8 cellular contexts compared by ENCODE assay signal in the genomic region with DNA sequence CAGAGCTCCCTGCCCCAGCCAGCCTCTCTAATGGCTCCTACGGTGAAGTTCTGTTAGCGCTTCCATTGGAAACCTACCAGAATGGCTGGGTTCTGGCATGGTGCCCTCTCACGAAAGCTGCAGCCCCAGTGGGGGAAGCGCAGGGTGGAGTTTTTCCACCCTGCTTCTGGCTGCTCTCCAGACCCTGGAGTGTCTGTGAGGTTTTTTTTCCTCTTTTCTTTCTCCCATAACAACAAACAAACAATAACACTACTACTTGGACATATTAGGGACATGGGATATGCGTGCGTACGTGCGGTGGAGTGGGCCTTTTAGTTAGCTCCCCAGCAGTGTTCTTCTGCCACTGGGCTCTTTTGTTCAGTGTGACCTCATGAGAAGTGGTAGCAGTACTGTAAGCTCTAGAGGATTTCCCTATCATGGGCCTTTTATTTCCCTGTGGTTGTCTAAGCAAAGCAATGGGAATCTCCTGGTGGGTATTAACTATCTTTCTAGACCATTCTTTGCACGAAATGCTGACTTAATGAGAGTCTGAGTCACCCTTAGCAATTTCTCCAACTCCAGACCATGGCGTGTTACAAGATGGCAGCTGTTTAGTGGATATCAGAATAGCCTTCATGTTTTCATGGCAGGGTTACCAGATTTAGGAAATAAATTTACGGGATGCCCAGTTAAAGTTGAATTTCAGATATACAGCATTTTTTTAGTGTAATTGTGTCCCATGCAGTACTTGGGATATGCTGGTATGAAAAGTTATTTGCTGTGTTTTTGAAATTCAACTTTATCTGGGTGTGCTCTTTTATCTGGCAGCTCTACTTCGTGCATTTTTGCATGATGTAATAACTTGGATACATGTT.
DNase-seq lines count a peak whose midpoint lies in the region; ATAC-seq and TF ChIP-seq lines count a peak whose summit lies in the region.

No MANE protein-coding gene starts in this region.

- 93 to 97% methylated on average over 5 to 9 of the region's 12 CpGs for WGBS in mesodermal cell (ENCODE audit: insufficient coverage in 2 of 2), 2 experiments

- no peaks in the 10 kb centered on the region for H3K36me3 ChIP-seq in colonic mucosa
- H3K36me3 ChIP-seq in mesodermal cell (ENCODE audit: control insufficient read depth, insufficient read depth, low read length), result peaks cover 37% of the 10 kb centered on the region

- H3K9me3 ChIP-seq in colonic mucosa (no peaks in the 10 kb centered on the region), mesodermal cell (ENCODE audit: control insufficient read depth, low read length) (no peaks in the 10 kb centered on the region)

- H3K27me3 ChIP-seq in colonic mucosa, result no peaks in the 10 kb centered on the region

- intact Hi-C loops in colonic mucosa (cut with DNase I), result no loop called here

- H3K4me1 ChIP-seq in colonic mucosa (peaks cover 4% of the 10 kb centered on the region), mesodermal cell (ENCODE audit: control insufficient read depth, insufficient read depth, low read length, poor library complexity, severe bottlenecking) (peaks cover 19% of the 10 kb centered on the region)

- no peak for ATAC-seq in GM19395 (IDR thresholded peaks at IDR 0.05; ENCODE audit: unreplicated experiment)

- H3K27ac ChIP-seq in colonic mucosa, result peak overlapping the region; percentile 16
- peak overlapping the region; percentile 19 for H3K27ac ChIP-seq in mesodermal cell (ENCODE audit: low read depth, low read length, severe bottlenecking)

- TF ChIP-seq CTCF in colonic mucosa (IDR thresholded peaks at IDR 0.05), result no peak

- peak overlapping the region in 1 of 2 donors; percentile 34 for H3K9ac ChIP-seq in colonic mucosa (ENCODE audit: low read depth in 2 of 2, low read length in 2 of 2)

- H3K4me3 ChIP-seq in colonic mucosa (no peak overlapping the region), mesodermal cell (ENCODE audit: extremely low read depth, insufficient read depth, low read length, poor library complexity, severe bottlenecking) (no peak overlapping the region)

- peak; percentile 86 for DNase-seq in AG08395 (ENCODE audit: low spot score)
- DNase-seq in NCI-H2171 (lab: John Stamatoyannopoulos, UW), result peak; percentile 56
- peak; percentile 73 for DNase-seq in colonic mucosa
- DNase-seq in SW 1271 (lab: John Stamatoyannopoulos, UW), result no peak
- no peak for DNase-seq in activated CD4-positive, alpha-beta T cell treated with anti-CD3 and anti-CD28 coated beads, Interleukin-2, amount 50 U/mL, for 48 hours
- DNase-seq in epidermal melanocyte (ENCODE audit: insufficient read length, low spot score), result no peak

Comparison
In these comparisons a context has a peak if more than half of its experiments do, and no peak if none do; other contexts are left out.
1. DNase-seq: peak in AG08395 (single experiment), NCI-H2171 (single experiment) and colonic mucosa (single experiment); none in SW 1271 (0 of 2), activated CD4-positive, alpha-beta T cell treated with anti-CD3 and anti-CD28 coated beads, Interleukin-2, amount 50 U/mL, for 48 hours (0 of 2) and epidermal melanocyte (single experiment).